ENCODE assay signal across 10 cellular contexts in the genomic region with DNA sequence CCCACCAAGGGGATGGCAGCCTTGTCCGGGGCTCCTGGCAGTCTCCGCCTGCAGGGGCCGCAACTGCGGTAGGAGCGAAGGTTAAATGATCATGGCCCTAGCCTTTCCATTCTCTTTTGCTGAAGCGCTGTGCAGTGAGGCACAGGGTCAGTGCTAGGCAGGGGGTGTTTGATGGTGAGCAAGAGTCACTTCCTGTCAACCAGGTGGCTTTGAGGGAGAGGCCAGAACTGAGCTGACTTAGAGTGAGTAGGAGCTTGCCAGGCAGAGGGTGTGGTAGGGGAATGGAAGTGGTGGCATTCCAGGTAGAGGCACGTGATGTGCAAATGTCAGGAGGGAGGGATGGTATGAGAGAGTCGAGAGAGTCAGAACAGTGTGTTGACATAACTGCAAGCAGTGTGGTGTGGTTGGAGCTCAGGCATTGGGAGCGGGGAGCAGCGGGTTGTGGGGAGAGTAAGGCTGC. TPM values are rescaled to one million over a fixed set of nuclear protein-coding genes. Genes with fewer than 3 reads are reported as not detected.
DNase-seq lines count a peak whose midpoint lies in the region; ATAC-seq and TF ChIP-seq lines count a peak whose summit lies in the region.
"Had no signal": no experiment of that assay in that cellular context is flagged by ENCODE, and none has a peak within 500 bp of the region (broad histone marks: within the 10 kb centered on the region; RNA-seq: fewer than 3 reads in every experiment).

No MANE protein-coding gene starts in this region.

- no peaks in the 10 kb centered on the region for H3K4me1 ChIP-seq in prostate gland (replicated peaks)
- H3K4me1 ChIP-seq in BE2C: peaks cover 3% of the 10 kb centered on the region; the same call in 1 of the 2 replicates

- TF ChIP-seq CTCF in GM12865 (IDR thresholded peaks at IDR 0.05; ENCODE audit: insufficient read depth, low read depth, low read length, missing control alignments): no peak
- no peak for TF ChIP-seq CTCF in dorsolateral prefrontal cortex (IDR thresholded peaks at IDR 0.05 in 54 of 56, conservative IDR thresholded peaks at IDR 0.05 in 2 of 56; ENCODE audit: low read depth in 1 of 56, partially characterized antibody in 56 of 56)
- no peak for TF ChIP-seq CTCF in prostate gland (IDR thresholded peaks at IDR 0.05)
- no peak for TF ChIP-seq CTCF in BE2C (IDR thresholded peaks at IDR 0.05; ENCODE audit: low read depth, low read length)

- no peak for ATAC-seq in HG03175 (IDR thresholded peaks at IDR 0.05; ENCODE audit: unreplicated experiment)

- intact Hi-C loops in dorsolateral prefrontal cortex (cut with DNase I): no loop called here
- intact Hi-C loops in prostate gland (cut with DNase I): no loop called here

- 89% methylated on average over 10 of the region's 10 CpGs for WGBS in prostate gland

- H3K27ac ChIP-seq in dorsolateral prefrontal cortex (peak overlapping the region in 38 of 59 donors; percentile 8 to 99 (median 95)), prostate gland (peak overlapping the region in 1 of 2 donors; percentile 36)

- H3K4me3 ChIP-seq in GM12865 (ENCODE audit: low read depth, low read length) (no peak overlapping the region), dorsolateral prefrontal cortex (no peak overlapping the region), prostate gland (no peak overlapping the region), BE2C (ENCODE audit: low read depth, low read length) (no peak overlapping the region)

- H3K27me3 ChIP-seq in dorsolateral prefrontal cortex (no peaks in the 10 kb centered on the region), prostate gland (replicated peaks; ENCODE audit: insufficient read depth) (no peaks in the 10 kb centered on the region), BE2C (no peaks in the 10 kb centered on the region)

- no peak for TF ChIP-seq POLR2A in prostate gland (IDR thresholded peaks at IDR 0.05)

- H3K36me3 ChIP-seq in prostate gland (no peaks in the 10 kb centered on the region), BE2C (no peaks in the 10 kb centered on the region)

- peak; percentile 24 for DNase-seq in GM12865 (ENCODE audit: low read depth)
- DNase-seq in M059J (ENCODE audit: low read depth): peak; percentile 42
- no peak for DNase-seq in dorsolateral prefrontal cortex
- peak; percentile 23 for DNase-seq in prostate gland (ENCODE audit: low spot score)
- DNase-seq in NCI-H2196 treated with DMSO at 0.1 percent for 48 hours (lab: John Stamatoyannopoulos, UW; ENCODE audit: unreplicated experiment): no peak
- DNase-seq in stimulated activated CD4-positive, alpha-beta T cell treated with anti-CD3 and anti-CD28 coated beads, Interleukin-4, amount 100 ng/mL, for 24 hours: no peak
- no peak for DNase-seq in BE2C
- DNase-seq: GF-D8; stimulated activated CD4-positive, alpha-beta T cell treated with anti-CD3 and anti-CD28 coated beads, Interleukin-4, amount 100 ng/mL, for 4 hours had no signal

- no peaks in the 10 kb centered on the region for H3K9me3 ChIP-seq in prostate gland
- no peaks in the 10 kb centered on the region for H3K9me3 ChIP-seq in BE2C

RNA-seq across cellular contexts. Expression of a gene that starts 33.1 kb away (rescaled TPM):
- total RNA-seq in M059J (2014; rRNA removed; shearing (Covaris generic)): 11.8 and 17.2 TPM in 2 replicates
- 10 to 100 TPM; 14.7 to 74.3 (median 28.6) TPM for total RNA-seq in dorsolateral prefrontal cortex
- total RNA-seq in prostate gland: 10 to 100 TPM; 20.0 to 22.1 TPM
- 11.3 TPM for polyA plus RNA-seq in BE2C (2012; ENCODE audit: insufficient read depth, insufficient read length, low read depth)

RNA-seq across cellular contexts. Expression of a gene that starts 52.8 kb away (rescaled TPM):
- total RNA-seq in M059J (2014; rRNA removed; shearing (Covaris generic)): 31.2 and 31.4 TPM in 2 replicates
- 100 to 1,000 TPM in 15 of 120 experiments, 10 to 100 TPM in 105; 47.2 to 142 (median 77.9) TPM for total RNA-seq in dorsolateral prefrontal cortex
- 10 to 100 TPM; 52.9 to 66.2 TPM for total RNA-seq in prostate gland
- 5.2 TPM for polyA plus RNA-seq in BE2C (2012; ENCODE audit: insufficient read depth, insufficient read length, low read depth)

Comparison
In these comparisons a context has a peak if more than half of its experiments do, and no peak if none do; other contexts are left out.
1. DNase-seq: peak in GM12865 (single experiment), M059J (single experiment) and prostate gland (single experiment); none in dorsolateral prefrontal cortex (0 of 10), NCI-H2196 treated with DMSO at 0.1 percent for 48 hours (single experiment), stimulated activated CD4-positive, alpha-beta T cell treated with anti-CD3 and anti-CD28 coated beads, Interleukin-4, amount 100 ng/mL, for 24 hours (single experiment) and BE2C (single experiment).